ENCODE assay signal across 23 cellular contexts in genomic region chr1:46654012-46654411, GRCh38. TPM values are rescaled to one million over a fixed set of nuclear protein-coding genes. Genes with fewer than 3 reads are reported as not detected.
DNase-seq lines count a peak whose midpoint lies in the region; ATAC-seq lines count a peak whose summit lies in the region.
"Had no signal": no experiment of that assay in that cellular context is flagged by ENCODE, and none has a peak within 500 bp of the region (broad histone marks: within the 10 kb centered on the region; RNA-seq: fewer than 3 reads in every experiment).

No MANE protein-coding gene starts in this region.

- peak overlapping the region; percentile 45 for H3K27ac ChIP-seq in subcutaneous abdominal adipose tissue (ENCODE audit: low read depth, low read length)
- H3K27ac ChIP-seq: BLaER1, thyroid gland had no signal

- H3K27ac Mint-ChIP-seq in activated CD4-positive, alpha-beta T cell treated with anti-CD3 and anti-CD28 coated beads, Interleukin-2, amount 10 ng/mL, durations not matched to agents 24 days and 14 days, result peak overlapping the region; percentile 41
- H3K27ac Mint-ChIP-seq: T-helper 1 cell treated with Interleukin-12 subunit alpha and Interleukin-12 subunit beta and Interleukin-4 antibody, amounts not matched to agents 30 μg/mL and 1 μg/mL, for 36 hours had no signal

- H3K9me3 Mint-ChIP-seq in activated CD4-positive, alpha-beta T cell treated with anti-CD3 and anti-CD28 coated beads, Interleukin-2, amount 10 ng/mL, durations not matched to agents 24 days and 14 days, result peaks cover 15% of the 10 kb centered on the region
- H3K9me3 Mint-ChIP-seq: stimulated activated effector memory CD8-positive, alpha-beta T cell treated with anti-CD3 and anti-CD28 coated beads, Interleukin-12 subunit alpha, Interleukin-12 subunit beta, amount 100 ng/mL, for 72 hours had no signal

- H3K36me3 ChIP-seq in adipocyte (ENCODE audit: control insufficient read depth, insufficient read depth, low read length, severe bottlenecking) (peaks cover 62% of the 10 kb centered on the region), subcutaneous abdominal adipose tissue (ENCODE audit: control insufficient read depth in 5 of 5, insufficient read depth in 5 of 5, low read length in 5 of 5) (peaks cover 51 to 66% (median 55%) of the 10 kb centered on the region in 5 donors)

- peaks cover 2% of the 10 kb centered on the region for H3K9me3 ChIP-seq in adipocyte (ENCODE audit: control insufficient read depth, low read length)
- H3K9me3 ChIP-seq in subcutaneous abdominal adipose tissue (ENCODE audit: control insufficient read depth in 5 of 5, low read length in 5 of 5), result peaks cover 0 to 5% (median 4%) of the 10 kb centered on the region in 5 donors
- H3K9me3 ChIP-seq: ascending aorta, Caco-2, thyroid gland had no signal

- peak overlapping the region; percentile 62 for H3K4me3 ChIP-seq in adipocyte (ENCODE audit: low read length)
- no peak overlapping the region for H3K4me3 ChIP-seq in subcutaneous abdominal adipose tissue (ENCODE audit: low read depth in 1 of 5, low read length in 5 of 5)
- H3K4me3 ChIP-seq: ascending aorta, BLaER1, thyroid gland had no signal

- H3K27me3 ChIP-seq in adipocyte (replicated peaks; ENCODE audit: control insufficient read depth, insufficient read depth, low read length), result no peaks in the 10 kb centered on the region
- no peaks in the 10 kb centered on the region for H3K27me3 ChIP-seq in subcutaneous abdominal adipose tissue (ENCODE audit: control insufficient read depth in 5 of 5, insufficient read depth in 4 of 5, low read length in 5 of 5)
- H3K27me3 ChIP-seq: ascending aorta, BLaER1, thyroid gland had no signal

- H3K4me1 ChIP-seq in adipocyte (ENCODE audit: control insufficient read depth, insufficient read depth, low read length), result peaks cover 18% of the 10 kb centered on the region
- H3K4me1 ChIP-seq in subcutaneous abdominal adipose tissue (ENCODE audit: control insufficient read depth in 5 of 5, insufficient read depth in 5 of 5, low read length in 5 of 5), result peaks cover 0 to 7% (median 0%) of the 10 kb centered on the region in 5 donors
- H3K4me1 ChIP-seq: ascending aorta, BLaER1, Caco-2, thyroid gland had no signal

- DNase-seq in activated CD4-positive, alpha-beta T cell treated with anti-CD3 and anti-CD28 coated beads, Interleukin-2, amount 10 ng/mL, durations not matched to agents 24 days and 14 days, result no peak
- DNase-seq in activated CD4-positive, alpha-beta T cell treated with anti-CD3 and anti-CD28 coated beads for 4 hours, result no peak
- DNase-seq in adipocyte (ENCODE audit: low read depth), result no peak
- DNase-seq in left colon, result no peak
- no peak for DNase-seq in MV-4-11 (lab: John Stamatoyannopoulos, UW)
- DNase-seq in SKM-1 treated with dmso at 0.1 percent for 144 hours (lab: John Stamatoyannopoulos, UW; ENCODE audit: unreplicated experiment), result no peak
- DNase-seq: activated CD4-positive, alpha-beta T cell treated with anti-CD3 and anti-CD28 coated beads, Interleukin-2, amount 50 U/mL, for 4 hours; activated naive CD4-positive, alpha-beta T cell; Caco-2; DND-41; effector CD8-positive, alpha-beta T cell; NCI-H187 treated with DMSO at 0.1 percent for 48 hours; thyroid gland had no signal

- ATAC-seq in left colon (peak; percentile 55), GM21786 (IDR thresholded peaks at IDR 0.05; ENCODE audit: unreplicated experiment) (no peak)

- no peaks in the 10 kb centered on the region for H3K27me3 Mint-ChIP-seq in activated CD4-positive, alpha-beta T cell treated with anti-CD3 and anti-CD28 coated beads, Interleukin-2, amount 10 ng/mL, durations not matched to agents 24 days and 14 days

- peaks cover 15% of the 10 kb centered on the region for H3K4me1 Mint-ChIP-seq in activated CD4-positive, alpha-beta T cell treated with anti-CD3 and anti-CD28 coated beads, Interleukin-2, amount 10 ng/mL, durations not matched to agents 24 days and 14 days

- peak overlapping the region; percentile 12 for H3K9ac ChIP-seq in adipocyte (ENCODE audit: low read length)
- peak overlapping the region in 2 of 5 donors; percentile 24 to 47 for H3K9ac ChIP-seq in subcutaneous abdominal adipose tissue (ENCODE audit: low read length in 5 of 5)
- H3K9ac ChIP-seq: BLaER1 had no signal

- H3K36me3 Mint-ChIP-seq in activated CD4-positive, alpha-beta T cell treated with anti-CD3 and anti-CD28 coated beads, Interleukin-2, amount 10 ng/mL, durations not matched to agents 24 days and 14 days (ENCODE audit: low read depth), result peaks cover 65% of the 10 kb centered on the region

- no peak overlapping the region for H3K4me3 Mint-ChIP-seq in activated CD4-positive, alpha-beta T cell treated with anti-CD3 and anti-CD28 coated beads, Interleukin-2, amount 10 ng/mL, durations not matched to agents 24 days and 14 days
- H3K4me3 Mint-ChIP-seq: stimulated activated effector memory CD8-positive, alpha-beta T cell treated with anti-CD3 and anti-CD28 coated beads, Interleukin-12 subunit alpha, Interleukin-12 subunit beta, amount 100 ng/mL, for 72 hours; T-helper 1 cell treated with Interleukin-12 subunit alpha and Interleukin-12 subunit beta and Interleukin-4 antibody, amounts not matched to agents 30 μg/mL and 1 μg/mL, for 36 hours had no signal

- intact Hi-C loops in activated CD4-positive, alpha-beta T cell treated with anti-CD3 and anti-CD28 coated beads, Interleukin-2, amount 10 ng/mL, durations not matched to agents 24 days and 14 days (cut with micrococcal nuclease), result no loop called here
- intact Hi-C loops in left colon (cut with DNase I, micrococcal nuclease), result no loop called here

RNA-seq across cellular contexts. Expression of gene ATPAF1, which starts 14.2 kb away (rescaled TPM):
- 41.6 and 43.1 TPM in 2 replicates for total RNA-seq in activated CD4-positive, alpha-beta T cell treated with anti-CD3 and anti-CD28 coated beads, Interleukin-2, amount 10 ng/mL, durations not matched to agents 24 days and 14 days
- 10 to 100 TPM; 52.2 to 53.0 TPM for total RNA-seq in left colon

RNA-seq across cellular contexts. Expression of gene TEX38, which starts 17.6 kb away (rescaled TPM):
- total RNA-seq in activated CD4-positive, alpha-beta T cell treated with anti-CD3 and anti-CD28 coated beads, Interleukin-2, amount 10 ng/mL, durations not matched to agents 24 days and 14 days, result not detected in 2 replicates
- not detected for total RNA-seq in left colon
- total RNA-seq: ascending aorta, Caco-2, cerebellum, H1, liver, OCI-LY7 had no signal

RNA-seq across cellular contexts. Expression of gene MOB3C, which starts 37.4 kb away (rescaled TPM):
- total RNA-seq in activated CD4-positive, alpha-beta T cell treated with anti-CD3 and anti-CD28 coated beads, Interleukin-2, amount 10 ng/mL, durations not matched to agents 24 days and 14 days, result 15.0 and 17.8 TPM in 2 replicates
- 10 to 100 TPM; 15.6 to 18.1 TPM for total RNA-seq in left colon

RNA-seq across cellular contexts. Expression of gene MKNK1, which starts 49.9 kb away (rescaled TPM):
- 41.8 and 42.5 TPM in 2 replicates for total RNA-seq in activated CD4-positive, alpha-beta T cell treated with anti-CD3 and anti-CD28 coated beads, Interleukin-2, amount 10 ng/mL, durations not matched to agents 24 days and 14 days
- total RNA-seq in left colon, result 10 to 100 TPM; 46.2 to 52.4 TPM
